Comparison of ENCODE assay signal across 1 cellular context in the genomic region with DNA sequence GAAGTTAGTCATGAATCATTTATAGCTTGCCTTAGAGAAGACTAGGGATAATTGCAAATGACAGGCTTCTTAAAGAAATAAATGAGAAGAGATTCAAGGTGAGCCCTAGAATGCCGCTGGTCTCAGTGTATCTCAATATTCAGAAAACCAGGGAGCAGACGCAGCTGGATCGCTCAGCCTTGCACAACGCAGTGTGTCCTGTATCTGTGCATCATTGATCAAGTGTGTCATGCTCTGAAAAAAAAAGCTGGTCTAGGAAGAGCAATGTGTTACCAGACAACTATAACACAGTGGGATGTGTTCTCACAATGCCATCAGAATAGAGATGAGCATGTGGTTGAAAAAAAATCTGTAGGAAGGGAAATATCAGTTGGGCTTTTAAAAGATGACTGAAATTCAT.
TF ChIP-seq lines count a peak whose summit lies in the region.

No MANE protein-coding gene starts in this region.

TF ChIP-seq in GM12878, 131 proteins besides CTCF, POLR2A, EP300 and RAD21 (continued from another document):
- TF ChIP-seq, protein P1, sequence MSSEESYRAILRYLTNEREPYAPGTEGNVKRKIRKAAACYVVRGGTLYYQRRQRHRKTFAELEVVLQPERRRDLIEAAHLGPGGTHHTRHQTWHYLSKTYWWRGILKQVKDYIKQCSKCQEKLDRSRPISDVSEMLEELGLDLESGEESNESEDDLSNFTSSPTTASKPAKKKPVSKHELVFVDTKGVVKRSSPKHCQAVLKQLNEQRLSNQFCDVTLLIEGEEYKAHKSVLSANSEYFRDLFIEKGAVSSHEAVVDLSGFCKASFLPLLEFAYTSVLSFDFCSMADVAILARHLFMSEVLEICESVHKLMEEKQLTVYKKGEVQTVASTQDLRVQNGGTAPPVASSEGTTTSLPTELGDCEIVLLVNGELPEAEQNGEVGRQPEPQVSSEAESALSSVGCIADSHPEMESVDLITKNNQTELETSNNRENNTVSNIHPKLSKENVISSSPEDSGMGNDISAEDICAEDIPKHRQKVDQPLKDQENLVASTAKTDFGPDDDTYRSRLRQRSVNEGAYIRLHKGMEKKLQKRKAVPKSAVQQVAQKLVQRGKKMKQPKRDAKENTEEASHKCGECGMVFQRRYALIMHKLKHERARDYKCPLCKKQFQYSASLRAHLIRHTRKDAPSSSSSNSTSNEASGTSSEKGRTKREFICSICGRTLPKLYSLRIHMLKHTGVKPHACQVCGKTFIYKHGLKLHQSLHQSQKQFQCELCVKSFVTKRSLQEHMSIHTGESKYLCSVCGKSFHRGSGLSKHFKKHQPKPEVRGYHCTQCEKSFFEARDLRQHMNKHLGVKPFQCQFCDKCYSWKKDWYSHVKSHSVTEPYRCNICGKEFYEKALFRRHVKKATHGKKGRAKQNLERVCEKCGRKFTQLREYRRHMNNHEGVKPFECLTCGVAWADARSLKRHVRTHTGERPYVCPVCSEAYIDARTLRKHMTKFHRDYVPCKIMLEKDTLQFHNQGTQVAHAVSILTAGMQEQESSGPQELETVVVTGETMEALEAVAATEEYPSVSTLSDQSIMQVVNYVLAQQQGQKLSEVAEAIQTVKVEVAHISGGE (CRISPR knock-in tag; IDR thresholded peaks at IDR 0.05) = no peak
- no peak for TF ChIP-seq LARP7 (IDR thresholded peaks at IDR 0.05)
